Comparison of ENCODE assay signal across 20 cellular contexts in genomic region chr22:33569547-33569946, GRCh38.
A peak's percentile ranks its signal among the peaks of the same experiment; 100 is the strongest.
DNase-seq lines count a peak whose midpoint lies in the region; ATAC-seq, FAIRE-seq and TF ChIP-seq lines count a peak whose summit lies in the region.
"Had no signal": no experiment of that assay in that cellular context is flagged by ENCODE, and none has a peak within 500 bp of the region (broad histone marks: within the 10 kb centered on the region; RNA-seq: fewer than 3 reads in every experiment).

No MANE protein-coding gene starts in this region.

- H3K56ac ChIP-seq in H1 (replicated peaks; ENCODE audit: insufficient read length, low read depth, low read length): no peak overlapping the region

- no peak overlapping the region for H3K9ac ChIP-seq in H1 (replicated peaks in 1 of 4; ENCODE audit: extremely low read depth in 1 of 4, low read depth in 3 of 4, low read length in 3 of 4)

- no peak overlapping the region for H3K23ac ChIP-seq in H1 (ENCODE audit: insufficient read length)

- no peak overlapping the region for H3K4ac ChIP-seq in H1 (replicated peaks; ENCODE audit: insufficient read length, low read depth, low read length)

- TF ChIP-seq POLR2A in GM12892 (IDR thresholded peaks at IDR 0.05; ENCODE audit: low read depth, low read length): no peak
- no peak for TF ChIP-seq POLR2A in H1 (IDR thresholded peaks at IDR 0.05; ENCODE audit: control extremely low read depth in 1 of 2, low read depth in 2 of 2, low read length in 2 of 2)

- H2BK120ac ChIP-seq in H1 (replicated peaks; ENCODE audit: low read depth, low read length): no peak overlapping the region

- H2AK5ac ChIP-seq in H1 (ENCODE audit: low read depth, low read length): no peak overlapping the region

- peaks cover 3% of the 10 kb centered on the region for H3K36me3 Mint-ChIP-seq in neural crest cell (ENCODE audit: low read depth)
- H3K36me3 Mint-ChIP-seq: activated CD4-positive, alpha-beta memory T cell treated with anti-CD3 and anti-CD28 coated beads for 36 hours; activated naive CD4-positive, alpha-beta T cell treated with anti-CD3 and anti-CD28 coated beads, Interleukin-2, amount 50 U/mL, for 24 hours had no signal

- H3K9me3 ChIP-seq in H1 (ENCODE audit: insufficient read depth in 2 of 2, low read depth in 1 of 2, low read length in 1 of 2): no peaks in the 10 kb centered on the region
- H3K9me3 ChIP-seq: body of pancreas, gastroesophageal sphincter had no signal

- H3K27me3 ChIP-seq in H1 (replicated peaks in 1 of 4; ENCODE audit: control insufficient read depth in 3 of 4, extremely low read depth in 1 of 4, insufficient read depth in 3 of 4, low read length in 3 of 4) (no peaks in the 10 kb centered on the region), foreskin keratinocyte (no peaks in the 10 kb centered on the region)
- H3K27me3 ChIP-seq: body of pancreas, gastroesophageal sphincter had no signal

- H3K14ac ChIP-seq in H1 (ENCODE audit: insufficient read length): no peak overlapping the region

- no peak overlapping the region for H2BK12ac ChIP-seq in H1 (ENCODE audit: low read depth, low read length)

- no peak overlapping the region for H4K5ac ChIP-seq in H1 (ENCODE audit: insufficient read length, low read depth, low read length)

- FAIRE-seq in GM12892 (lab: Jason Lieb, UNC) (peak; percentile 54), H1 (lab: Jason Lieb, UNC) (no peak)

- H3K27me3 Mint-ChIP-seq in neural crest cell (ENCODE audit: low read depth): no peaks in the 10 kb centered on the region
- H3K27me3 Mint-ChIP-seq: activated CD4-positive, alpha-beta memory T cell treated with anti-CD3 and anti-CD28 coated beads for 36 hours had no signal

- peaks cover 2% of the 10 kb centered on the region for H3K9me3 Mint-ChIP-seq in neural crest cell
- H3K9me3 Mint-ChIP-seq: activated T-cell treated with anti-CD3 and anti-CD28 coated beads, Interleukin-2, amount 50 U/mL, for 4 hours had no signal

- TF ChIP-seq CTCF in H1 (IDR thresholded peaks at IDR 0.05; ENCODE audit: control extremely low read depth in 1 of 3, insufficient read depth in 1 of 3, low read depth in 1 of 3, low read length in 3 of 3) (no peak), neural crest cell (conservative IDR thresholded peaks at IDR 0.05) (no peak), foreskin fibroblast (IDR thresholded peaks at IDR 0.05; ENCODE audit: low read depth, low read length) (no peak), foreskin keratinocyte (conservative IDR thresholded peaks at IDR 0.05) (no peak)

- H4K91ac ChIP-seq in H1 (replicated peaks; ENCODE audit: insufficient read length, low read length): no peak overlapping the region

- peak overlapping the region; percentile 10 to 38; a peak in 1 of 4 replicates for H3K4me2 ChIP-seq in H1 (ENCODE audit: insufficient read depth in 1 of 2, low read depth in 2 of 2, low read length in 2 of 2)

- H3K79me1 ChIP-seq in H1 (ENCODE audit: low read depth, low read length): peaks cover 2% of the 10 kb centered on the region; the same call in 1 of the 2 replicates

- DNase-seq in GM12892 (ENCODE audit: insufficient read length): no peak
- DNase-seq in NCI-H2227 (lab: John Stamatoyannopoulos, UW; ENCODE audit: unreplicated experiment): peak; percentile 63
- DNase-seq in H1 (ENCODE audit: low read depth in 1 of 2, low spot score in 2 of 2): no peak
- DNase-seq in neural crest cell (ENCODE audit: low read depth, low spot score): no peak
- DNase-seq in foreskin fibroblast: no peak
- DNase-seq in foreskin keratinocyte: no peak
- no peak for DNase-seq in SHP77 (lab: John Stamatoyannopoulos, UW)
- DNase-seq: activated CD4-positive, alpha-beta memory T cell treated with anti-CD3 and anti-CD28 coated beads for 36 hours; activated T-cell treated with anti-CD3 and anti-CD28 coated beads, Interleukin-2, amount 50 U/mL, for 4 hours; body of pancreas; cortex of kidney; KBM-7; NCI-H748 treated with DMSO at 0.1 percent for 48 hours; posterior cingulate gyrus; RPMI8226; stimulated activated CD4-positive, alpha-beta T cell treated with anti-CD3 and anti-CD28 coated beads, Interleukin-4, amount 100 ng/mL, for 1 hour had no signal

- no peak overlapping the region for H4K8ac ChIP-seq in H1 (ENCODE audit: extremely low read depth, insufficient read depth, low read length)

- POLR2A ChIA-PET in H1 (lab: Charles Lee; ENCODE audit: partially characterized antibody): no interaction called here

- no peak overlapping the region for H3K18ac ChIP-seq in H1 (ENCODE audit: extremely low read depth, low read length)

- H3K4me3 ChIP-seq in H1 (ENCODE audit: extremely low read depth in 1 of 4, insufficient read depth in 2 of 4, low read depth in 3 of 4, low read length in 4 of 4) (no peak overlapping the region), foreskin fibroblast (ENCODE audit: low read depth in 1 of 2, low read length in 2 of 2) (no peak overlapping the region)
- H3K4me3 ChIP-seq: body of pancreas, gastroesophageal sphincter, skin epidermis had no signal

- H3K4me1 Mint-ChIP-seq in neural crest cell: peaks cover 20% of the 10 kb centered on the region
- H3K4me1 Mint-ChIP-seq: activated naive CD4-positive, alpha-beta T cell treated with anti-CD3 and anti-CD28 coated beads, Interleukin-2, amount 50 U/mL, for 24 hours had no signal

- no peak for TF ChIP-seq EP300 in H1 (IDR thresholded peaks at IDR 0.05; ENCODE audit: borderline replicate concordance in 1 of 2, low read depth in 2 of 2, low read length in 2 of 2)

- WGBS in H1 (ENCODE audit: extremely low coverage in 1 of 2, insufficient coverage in 1 of 2, insufficient read length in 1 of 2, insufficient replicate concordance in 2 of 2, low coverage in 1 of 2, low lambda C conversion rate in 2 of 2, missing lambda C conversion rate in 1 of 2), 2 experiments: 55% methylated on average over 3 of the region's 3 CpGs; no CpG with 5 or more reads in 1 of the 2 experiments

- ATAC-seq in foreskin keratinocyte: no peak
- ATAC-seq: activated T-cell treated with anti-CD3 and anti-CD28 coated beads, Interleukin-2, amount 50 U/mL, for 4 hours; body of pancreas; gastroesophageal sphincter had no signal

- peaks cover 0 to 9% of the 10 kb centered on the region in 2 experiments; a peak in 1 of 4 replicates for H3K79me2 ChIP-seq in H1 (ENCODE audit: control insufficient read depth in 1 of 2, insufficient read depth in 2 of 2, low read length in 2 of 2)

- no peaks in the 10 kb centered on the region; the same call in 1 of the 2 replicates for H3K23me2 ChIP-seq in H1 (ENCODE audit: low read depth, low read length)

- H2BK15ac ChIP-seq in H1 (ENCODE audit: low read length): no peak overlapping the region

- H2AFZ ChIP-seq in H1 (ENCODE audit: low read length): no peak overlapping the region

- H2BK20ac ChIP-seq in H1 (ENCODE audit: low read length): no peak overlapping the region

- H2BK5ac ChIP-seq in H1 (ENCODE audit: low read depth, low read length): no peak overlapping the region

- CTCF ChIA-PET in H1 (lab: Charles Lee; ENCODE audit: partially characterized antibody): interaction anchor here (0.6 to 1.9 kb wide), 8 partner anchors 10 to 270 kb away, joined by 3 to 9 read pairs (median 4); no protein-coding TSS in a partner anchor

- no peaks in the 10 kb centered on the region; a peak in 1 of 8 replicates for H3K36me3 ChIP-seq in H1 (ENCODE audit: control insufficient read depth in 2 of 4, insufficient read depth in 4 of 4, low read length in 3 of 4)
- H3K36me3 ChIP-seq: gastroesophageal sphincter had no signal

- no peak for TF ChIP-seq RAD21 in H1 (IDR thresholded peaks at IDR 0.05 in 1 of 2, conservative IDR thresholded peaks at IDR 0.05 in 1 of 2; ENCODE audit: low read depth in 2 of 2, low read length in 2 of 2)

- H4K20me1 ChIP-seq in H1 (replicated peaks in 1 of 2; ENCODE audit: control insufficient read depth in 1 of 2, insufficient read depth in 2 of 2, low read length in 2 of 2): peaks cover 1 to 4% of the 10 kb centered on the region in 2 experiments

- H3K4me3 Mint-ChIP-seq in neural crest cell: peak overlapping the region; percentile 33
- H3K4me3 Mint-ChIP-seq: activated CD4-positive, alpha-beta memory T cell treated with anti-CD3 and anti-CD28 coated beads for 36 hours; activated naive CD4-positive, alpha-beta T cell treated with anti-CD3 and anti-CD28 coated beads, Interleukin-2, amount 50 U/mL, for 24 hours; activated T-cell treated with anti-CD3 and anti-CD28 coated beads, Interleukin-2, amount 50 U/mL, for 4 hours had no signal

- no peak overlapping the region for H3K27ac Mint-ChIP-seq in neural crest cell (ENCODE audit: unreplicated experiment)
- H3K27ac Mint-ChIP-seq: activated CD4-positive, alpha-beta memory T cell treated with anti-CD3 and anti-CD28 coated beads for 36 hours; activated naive CD4-positive, alpha-beta T cell treated with anti-CD3 and anti-CD28 coated beads, Interleukin-2, amount 50 U/mL, for 24 hours had no signal

- H3K27ac ChIP-seq in H1 (ENCODE audit: low read depth, low read length) (no peak overlapping the region), foreskin keratinocyte (no peak overlapping the region)
- H3K27ac ChIP-seq: body of pancreas, epithelial cell of prostate, gastroesophageal sphincter had no signal

- H3K4me1 ChIP-seq in H1 (replicated peaks in 1 of 4; ENCODE audit: control insufficient read depth in 3 of 4, insufficient read depth in 4 of 4, low read length in 3 of 4): peaks cover 6 to 17% (median 11%) of the 10 kb centered on the region in 4 experiments
- H3K4me1 ChIP-seq in foreskin keratinocyte: no peaks in the 10 kb centered on the region

TF ChIP-seq in H1, 55 proteins besides CTCF, POLR2A, EP300 and RAD21:
- TF ChIP-seq ATF2 (IDR thresholded peaks at IDR 0.05; ENCODE audit: low read length): no peak
- peak; percentile 26 for TF ChIP-seq ASH2L (IDR thresholded peaks at IDR 0.05; ENCODE audit: low read length)
TF ChIP-seq in H1: peak in this region for 1.
